8 cellular contexts compared by ENCODE assay signal in the genomic region with DNA sequence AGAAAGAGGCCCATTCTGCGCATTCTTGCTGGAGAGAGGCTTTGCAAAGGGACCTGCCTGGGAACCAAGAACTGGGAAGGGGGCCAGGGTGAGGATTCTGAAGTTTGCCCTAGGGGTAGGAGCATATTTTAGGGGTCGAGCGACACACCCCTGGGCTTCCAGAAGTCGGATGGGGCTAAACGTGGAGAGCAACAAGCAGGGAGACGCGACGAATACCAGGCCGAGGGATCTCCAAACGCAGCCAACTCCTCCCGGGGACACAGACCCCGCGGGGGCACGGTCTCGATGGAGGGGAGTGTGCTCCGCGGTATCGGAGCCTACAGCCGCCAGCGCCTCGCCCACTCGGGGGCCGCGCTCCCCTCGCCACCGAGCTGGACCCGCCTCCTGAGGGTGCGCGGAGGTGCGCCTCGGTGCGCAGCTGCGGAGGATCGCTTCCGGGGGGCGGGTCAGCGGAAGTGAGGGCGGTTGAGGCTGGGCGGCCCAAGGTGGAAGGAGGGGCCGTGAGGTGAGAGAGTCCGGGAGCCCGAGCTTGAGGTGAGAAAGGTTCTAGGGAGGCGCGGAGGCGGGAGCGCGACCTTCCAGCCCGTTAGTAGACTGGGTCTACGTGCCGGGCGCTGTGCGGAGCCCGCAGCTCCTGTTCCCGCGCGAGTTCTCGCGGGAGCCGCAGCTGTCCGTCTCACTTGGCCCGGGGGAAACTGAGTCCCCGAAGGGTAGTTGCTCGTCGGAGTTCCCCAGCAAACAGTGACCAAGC. TPM values are rescaled to one million over a fixed set of nuclear protein-coding genes. Genes with fewer than 3 reads are reported as not detected.
DNase-seq lines count a peak whose midpoint lies in the region; ATAC-seq, FAIRE-seq and TF ChIP-seq lines count a peak whose summit lies in the region.

A gene (plus strand): TSS at position 459 of the 751 bp plus-strand sequence. CDS start 3,151 bp downstream, outside the sequence.

- H3K27me3 ChIP-seq in A673 (replicated peaks; ENCODE audit: insufficient read depth, low read depth, low read length, poor library complexity) (no peaks in the 10 kb centered on the region), bronchial epithelial cell (ENCODE audit: control insufficient read depth, insufficient read depth, low read length) (no peaks in the 10 kb centered on the region)

- peak within 1 kb of the TSS; percentile 95 for H3K27ac Mint-ChIP-seq in WTC11

- peaks cover 35% of the 10 kb centered on the region for H3K4me1 Mint-ChIP-seq in WTC11

- no peaks in the 10 kb centered on the region for H3K4me1 ChIP-seq in A673 (ENCODE audit: insufficient read depth, low read length, poor library complexity, severe bottlenecking)

- ATAC-seq in GM18517 (IDR thresholded peaks at IDR 0.05; ENCODE audit: unreplicated experiment) = peak; percentile 76
- ATAC-seq in HG03025 (IDR thresholded peaks at IDR 0.05; ENCODE audit: low FRiP score, unreplicated experiment) = peak; percentile 85
- peak; percentile 81 for ATAC-seq in WTC11

- H3K27me3 Mint-ChIP-seq in WTC11 (ENCODE audit: low read depth) = peaks cover 10% of the 10 kb centered on the region

- peak within 1 kb of the TSS; percentile 98 for H3K4me3 Mint-ChIP-seq in WTC11

- H3K9me3 Mint-ChIP-seq in WTC11 = no peaks in the 10 kb centered on the region

- H3K27ac ChIP-seq in A673 (ENCODE audit: low read depth, low read length, poor library complexity, severe bottlenecking) = peak within 1 kb of the TSS; percentile 88

- H3K4me3 ChIP-seq in A673 (ENCODE audit: low read depth, low read length, poor library complexity, severe bottlenecking) (peak within 1 kb of the TSS; percentile 90), bronchial epithelial cell (ENCODE audit: low read depth, low read length) (peak within 1 kb of the TSS; percentile 84)

- DNase-seq in A673 (ENCODE audit: low spot score) (peak; percentile 85), NCI-H2196 (lab: John Stamatoyannopoulos, UW; ENCODE audit: unreplicated experiment) (peak; percentile 88), WTC11 (ENCODE audit: low spot score) (peak; percentile 84), bronchial epithelial cell (ENCODE audit: low read depth) (peak; percentile 76), iris pigment epithelial cell (ENCODE audit: low read depth) (peak; percentile 75)
- peak; percentile 93 for DNase-seq in stimulated activated CD4-positive, alpha-beta T cell treated with anti-CD3 and anti-CD28 coated beads, Interleukin-12 subunit alpha, Interleukin-12 subunit beta, amount 100 ng/mL, for 4 hours

- no peaks in the 10 kb centered on the region for H3K9me3 ChIP-seq in A673 (ENCODE audit: low read depth, low read length, poor library complexity, severe bottlenecking)

- TF ChIP-seq CTCF in A673 (conservative IDR thresholded peaks at IDR 0.05; ENCODE audit: low read depth, low read length) = no peak
- TF ChIP-seq CTCF in WTC11 (IDR thresholded peaks at IDR 0.05) = no peak
- no peak for TF ChIP-seq CTCF in bronchial epithelial cell (IDR thresholded peaks at IDR 0.05; ENCODE audit: insufficient read depth, low read length, severe bottlenecking)

- no peak for FAIRE-seq in bronchial epithelial cell (lab: Jason Lieb, UNC)

- H3K36me3 ChIP-seq in A673 (ENCODE audit: insufficient read depth, low read length, poor library complexity, severe bottlenecking) = no peaks in the 10 kb centered on the region
- peaks cover 7% of the 10 kb centered on the region for H3K36me3 ChIP-seq in bronchial epithelial cell (ENCODE audit: control insufficient read depth, insufficient read depth, low read length)

- intact Hi-C loops in A673 (cut with micrococcal nuclease; ENCODE audit: unreplicated experiment) = no loop called here

- POLR2A ChIA-PET in A673 (lab: Charles Lee; ENCODE audit: low non-redundant PET) = interaction anchor here (1.0 kb wide), 1 partner anchor 55 kb away, joined by 3 read pairs; no protein-coding TSS in a partner anchor
- POLR2A ChIA-PET in WTC11 (lab: Charles Lee) = interaction anchor here (0.6 to 1.7 kb wide), 5 partner anchors 19 to 845 kb away, joined by 3 to 6 read pairs (median 3); a partner anchor contains a TSS

- CTCF ChIA-PET in A673 (lab: Charles Lee) (interaction anchor here (0.5 to 0.6 kb wide), 2 partner anchors 254 to 292 kb away, joined by 3 to 5 read pairs; a partner anchor contains a TSS), WTC11 (lab: Charles Lee) (interaction anchor here (0.9 to 5.5 kb wide), 13 partner anchors 10 to 370 kb away, joined by 3 to 26 read pairs (median 5); a partner anchor contains a TSS)

- peaks cover 9% of the 10 kb centered on the region; the same call in 1 of the 2 replicates for H3K36me3 Mint-ChIP-seq in WTC11

- BruUV-seq in A673 (replicated peaks; lab: Mats Ljungman, UMichigan) = no TSS peak

TF ChIP-seq in WTC11, 78 proteins besides CTCF, POLR2A, EP300 and RAD21 (continues in another document):
- TF ChIP-seq TP53 (CRISPR knock-in tag; IDR thresholded peaks at IDR 0.05) = no peak
- TF ChIP-seq, protein P1, sequence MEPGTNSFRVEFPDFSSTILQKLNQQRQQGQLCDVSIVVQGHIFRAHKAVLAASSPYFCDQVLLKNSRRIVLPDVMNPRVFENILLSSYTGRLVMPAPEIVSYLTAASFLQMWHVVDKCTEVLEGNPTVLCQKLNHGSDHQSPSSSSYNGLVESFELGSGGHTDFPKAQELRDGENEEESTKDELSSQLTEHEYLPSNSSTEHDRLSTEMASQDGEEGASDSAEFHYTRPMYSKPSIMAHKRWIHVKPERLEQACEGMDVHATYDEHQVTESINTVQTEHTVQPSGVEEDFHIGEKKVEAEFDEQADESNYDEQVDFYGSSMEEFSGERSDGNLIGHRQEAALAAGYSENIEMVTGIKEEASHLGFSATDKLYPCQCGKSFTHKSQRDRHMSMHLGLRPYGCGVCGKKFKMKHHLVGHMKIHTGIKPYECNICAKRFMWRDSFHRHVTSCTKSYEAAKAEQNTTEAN (CRISPR knock-in tag; IDR thresholded peaks at IDR 0.05) = no peak
- no peak for TF ChIP-seq ZNF396 (CRISPR knock-in tag; IDR thresholded peaks at IDR 0.05; ENCODE audit: borderline replicate concordance)
- no peak for TF ChIP-seq KAT7 (CRISPR knock-in tag; IDR thresholded peaks at IDR 0.05; ENCODE audit: borderline replicate concordance)
- TF ChIP-seq SP1 (CRISPR knock-in tag; conservative IDR thresholded peaks at IDR 0.05) = peak; percentile 80; the same call in 1 of the 2 replicates
- TF ChIP-seq, protein P2, sequence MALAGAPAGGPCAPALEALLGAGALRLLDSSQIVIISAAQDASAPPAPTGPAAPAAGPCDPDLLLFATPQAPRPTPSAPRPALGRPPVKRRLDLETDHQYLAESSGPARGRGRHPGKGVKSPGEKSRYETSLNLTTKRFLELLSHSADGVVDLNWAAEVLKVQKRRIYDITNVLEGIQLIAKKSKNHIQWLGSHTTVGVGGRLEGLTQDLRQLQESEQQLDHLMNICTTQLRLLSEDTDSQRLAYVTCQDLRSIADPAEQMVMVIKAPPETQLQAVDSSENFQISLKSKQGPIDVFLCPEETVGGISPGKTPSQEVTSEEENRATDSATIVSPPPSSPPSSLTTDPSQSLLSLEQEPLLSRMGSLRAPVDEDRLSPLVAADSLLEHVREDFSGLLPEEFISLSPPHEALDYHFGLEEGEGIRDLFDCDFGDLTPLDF (CRISPR knock-in tag; IDR thresholded peaks at IDR 0.05) = peak; percentile 59; the same call in 1 of the 2 replicates
- no peak for TF ChIP-seq FOXJ3 (CRISPR knock-in tag; IDR thresholded peaks at IDR 0.05; ENCODE audit: borderline replicate concordance)
- TF ChIP-seq, protein P3, sequence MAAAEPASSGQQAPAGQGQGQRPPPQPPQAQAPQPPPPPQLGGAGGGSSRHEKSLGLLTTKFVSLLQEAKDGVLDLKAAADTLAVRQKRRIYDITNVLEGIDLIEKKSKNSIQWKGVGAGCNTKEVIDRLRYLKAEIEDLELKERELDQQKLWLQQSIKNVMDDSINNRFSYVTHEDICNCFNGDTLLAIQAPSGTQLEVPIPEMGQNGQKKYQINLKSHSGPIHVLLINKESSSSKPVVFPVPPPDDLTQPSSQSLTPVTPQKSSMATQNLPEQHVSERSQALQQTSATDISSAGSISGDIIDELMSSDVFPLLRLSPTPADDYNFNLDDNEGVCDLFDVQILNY (CRISPR knock-in tag; IDR thresholded peaks at IDR 0.05) = peak; percentile 64
- TF ChIP-seq, protein P4, sequence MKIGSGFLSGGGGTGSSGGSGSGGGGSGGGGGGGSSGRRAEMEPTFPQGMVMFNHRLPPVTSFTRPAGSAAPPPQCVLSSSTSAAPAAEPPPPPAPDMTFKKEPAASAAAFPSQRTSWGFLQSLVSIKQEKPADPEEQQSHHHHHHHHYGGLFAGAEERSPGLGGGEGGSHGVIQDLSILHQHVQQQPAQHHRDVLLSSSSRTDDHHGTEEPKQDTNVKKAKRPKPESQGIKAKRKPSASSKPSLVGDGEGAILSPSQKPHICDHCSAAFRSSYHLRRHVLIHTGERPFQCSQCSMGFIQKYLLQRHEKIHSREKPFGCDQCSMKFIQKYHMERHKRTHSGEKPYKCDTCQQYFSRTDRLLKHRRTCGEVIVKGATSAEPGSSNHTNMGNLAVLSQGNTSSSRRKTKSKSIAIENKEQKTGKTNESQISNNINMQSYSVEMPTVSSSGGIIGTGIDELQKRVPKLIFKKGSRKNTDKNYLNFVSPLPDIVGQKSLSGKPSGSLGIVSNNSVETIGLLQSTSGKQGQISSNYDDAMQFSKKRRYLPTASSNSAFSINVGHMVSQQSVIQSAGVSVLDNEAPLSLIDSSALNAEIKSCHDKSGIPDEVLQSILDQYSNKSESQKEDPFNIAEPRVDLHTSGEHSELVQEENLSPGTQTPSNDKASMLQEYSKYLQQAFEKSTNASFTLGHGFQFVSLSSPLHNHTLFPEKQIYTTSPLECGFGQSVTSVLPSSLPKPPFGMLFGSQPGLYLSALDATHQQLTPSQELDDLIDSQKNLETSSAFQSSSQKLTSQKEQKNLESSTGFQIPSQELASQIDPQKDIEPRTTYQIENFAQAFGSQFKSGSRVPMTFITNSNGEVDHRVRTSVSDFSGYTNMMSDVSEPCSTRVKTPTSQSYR (CRISPR knock-in tag; IDR thresholded peaks at IDR 0.05) = 0 out of 2 replicates have a peak, but pooled peaks have one; percentile 33
- TF ChIP-seq SMAD4 (CRISPR knock-in tag; IDR thresholded peaks at IDR 0.05) = no peak
- TF ChIP-seq NR3C1 (CRISPR knock-in tag; conservative IDR thresholded peaks at IDR 0.05; ENCODE audit: low read depth) = no peak
- peak; percentile 61; the same call in 1 of the 2 replicates for TF ChIP-seq ETV6 (CRISPR knock-in tag; IDR thresholded peaks at IDR 0.05)
- TF ChIP-seq RELA (CRISPR knock-in tag; IDR thresholded peaks at IDR 0.05; ENCODE audit: borderline replicate concordance) = 0 out of 2 replicates have a peak, but pooled peaks have one; percentile 61

RNA-seq across cellular contexts. Expression of the gene that starts here (rescaled TPM):
- total RNA-seq in A673 (2021) (45.0 and 51.6 TPM in 2 replicates), WTC11 (2021) (28.9 to 32.2 TPM (median 30.5 TPM) in 3 replicates), bronchial epithelial cell (15.0 and 22.0 TPM in 2 replicates)

Comparison
In these comparisons a context has a peak if more than half of its experiments do, and no peak if none do; other contexts are left out.
1. Peak in every context shown above with its lines: DNase-seq, ATAC-seq, H3K4me3 ChIP-seq and H3K27ac ChIP-seq.